Comparison of ENCODE assay signal across 25 cellular contexts in genomic region chr9:72290311-72290710, GRCh38.
DNase-seq lines count a peak whose midpoint lies in the region; ATAC-seq and TF ChIP-seq lines count a peak whose summit lies in the region.
"Had no signal": no experiment of that assay in that cellular context is flagged by ENCODE, and none has a peak within 500 bp of the region (broad histone marks: within the 10 kb centered on the region; RNA-seq: fewer than 3 reads in every experiment).

No MANE protein-coding gene starts in this region.

- H3K27me3 Mint-ChIP-seq in natural killer cell (ENCODE audit: low read depth in 2 of 2) = peaks cover 0 to 7% of the 10 kb centered on the region in 2 donors

- DNase-seq in left lobe of liver (ENCODE audit: low spot score) = peak; percentile 67
- no peak for DNase-seq in natural killer cell
- DNase-seq: 8988T; ACHN; AML-193; BE2C; C1 segment of cervical spinal cord; Caco-2; Calu3; CD4-positive, alpha-beta memory T cell; CD4-positive, alpha-beta T cell; CD4-positive, CD25-positive, alpha-beta regulatory T cell; CD8-positive, alpha-beta memory T cell; CD8-positive, alpha-beta T cell; COR-L47; DMS 273 treated with DMSO at 0.1 percent for 48 hours; DMS153; DMS53; DMS79; DMS79 treated with DMSO at 0.1 percent for 48 hours; DND-41; EL had no signal

- no peak overlapping the region for H3K4me3 Mint-ChIP-seq in natural killer cell
- H3K4me3 Mint-ChIP-seq: B cell; CD14-positive monocyte; CD4-positive, alpha-beta memory T cell; CD4-positive, alpha-beta T cell; CD4-positive, CD25-positive, alpha-beta regulatory T cell; CD8-positive, alpha-beta memory T cell; CD8-positive, alpha-beta T cell had no signal

- no peak overlapping the region for H3K27ac Mint-ChIP-seq in natural killer cell
- H3K27ac Mint-ChIP-seq: B cell; CD14-positive monocyte; CD4-positive, alpha-beta memory T cell; CD4-positive, alpha-beta T cell; CD4-positive, CD25-positive, alpha-beta regulatory T cell; CD8-positive, alpha-beta memory T cell; CD8-positive, alpha-beta T cell had no signal

- ATAC-seq in left lobe of liver (peak; percentile 64), natural killer cell (no peak)
- ATAC-seq: A549; CD8-positive, alpha-beta T cell had no signal

- intact Hi-C loops in natural killer cell (cut with micrococcal nuclease) = no loop called here

- TF ChIP-seq CTCF in natural killer cell (IDR thresholded peaks at IDR 0.05) = no peak

- H3K4me1 Mint-ChIP-seq in natural killer cell = peaks cover 6% of the 10 kb centered on the region in 2 donors
- H3K4me1 Mint-ChIP-seq: CD8-positive, alpha-beta memory T cell had no signal

- no peaks in the 10 kb centered on the region for H3K36me3 Mint-ChIP-seq in natural killer cell
- H3K36me3 Mint-ChIP-seq: CD4-positive, alpha-beta memory T cell; CD4-positive, CD25-positive, alpha-beta regulatory T cell; CD8-positive, alpha-beta memory T cell; CD8-positive, alpha-beta T cell had no signal

- no peaks in the 10 kb centered on the region for H3K9me3 Mint-ChIP-seq in natural killer cell
- H3K9me3 Mint-ChIP-seq: CD4-positive, alpha-beta memory T cell; CD4-positive, alpha-beta T cell; CD8-positive, alpha-beta memory T cell; CD8-positive, alpha-beta T cell had no signal
